In the genomic region with DNA sequence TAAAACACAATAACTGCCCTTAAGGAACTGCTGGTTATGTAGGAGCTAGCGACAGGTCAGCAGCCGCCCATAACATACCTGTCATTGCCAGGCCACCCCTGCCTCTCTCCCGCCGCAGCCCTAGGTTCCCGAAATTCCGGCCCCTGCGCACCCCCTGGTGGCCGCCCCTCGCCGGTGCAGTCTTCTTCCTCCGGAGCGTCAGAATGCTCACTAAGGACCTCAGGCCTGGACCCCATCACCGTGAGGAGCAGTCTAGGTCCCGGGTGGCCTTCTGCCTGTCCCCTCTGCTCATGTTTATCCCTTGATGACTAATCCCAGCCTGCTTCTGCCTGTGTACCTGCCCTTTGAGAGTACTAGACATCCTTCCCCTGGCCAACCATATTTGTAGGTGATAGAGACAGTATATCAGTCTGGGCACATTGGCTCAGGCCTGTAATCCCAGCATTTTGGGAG, we compare ENCODE assay signal across 8 cellular contexts.
DNase-seq lines count a peak whose midpoint lies in the region; ATAC-seq and TF ChIP-seq lines count a peak whose summit lies in the region.

No MANE protein-coding gene starts in this region.

- H2AFZ ChIP-seq in osteoblast (ENCODE audit: low read length), result peak overlapping the region; percentile 89

- H3K9me3 Mint-ChIP-seq in Calu3 (ENCODE audit: low read depth, unreplicated experiment), result no peaks in the 10 kb centered on the region
- no peaks in the 10 kb centered on the region for H3K9me3 Mint-ChIP-seq in activated T-cell treated with anti-CD3 and anti-CD28 coated beads, Interleukin-2, amount 50 U/mL, for 24 hours

- H3K36me3 ChIP-seq in osteoblast (ENCODE audit: insufficient read depth, low read length) (no peaks in the 10 kb centered on the region), testis (ENCODE audit: low read depth, missing control alignments) (no peaks in the 10 kb centered on the region)

- no peaks in the 10 kb centered on the region for H3K36me3 Mint-ChIP-seq in Calu3 (ENCODE audit: insufficient read depth, unreplicated experiment)
- H3K36me3 Mint-ChIP-seq in activated T-cell treated with anti-CD3 and anti-CD28 coated beads, Interleukin-2, amount 50 U/mL, for 24 hours (ENCODE audit: low read depth), result no peaks in the 10 kb centered on the region

- peak; percentile 94 for TF ChIP-seq CTCF in Calu3 (IDR thresholded peaks at IDR 0.05; ENCODE audit: unreplicated experiment)
- TF ChIP-seq CTCF in fibroblast of villous mesenchyme (IDR thresholded peaks at IDR 0.05; ENCODE audit: insufficient read depth, low read depth, low read length), result peak; percentile 76
- TF ChIP-seq CTCF in osteoblast (IDR thresholded peaks at IDR 0.05; ENCODE audit: extremely low read depth, low read depth, low read length), result peak; percentile 96
- peak; percentile 85 to 97 (median 93) for TF ChIP-seq CTCF in testis (IDR thresholded peaks at IDR 0.05)

- H3K27ac ChIP-seq in osteoblast (ENCODE audit: low read depth, low read length) (no peak overlapping the region), testis (no peak overlapping the region)

- DNase-seq in Calu3, result peak; percentile 93
- peak; percentile 76 for DNase-seq in OCI-M1 (lab: John Stamatoyannopoulos, UW)
- peak; percentile 90 for DNase-seq in activated T-cell treated with anti-CD3 and anti-CD28 coated beads, Interleukin-2, amount 50 U/mL, for 24 hours
- DNase-seq in fibroblast of villous mesenchyme (ENCODE audit: low read depth), result peak; percentile 38
- peak; percentile 86 for DNase-seq in osteoblast (ENCODE audit: insufficient read length, low spot score, missing footprints)
- peak; percentile 88 for DNase-seq in testis

- no TSS peak for BruUV-seq in Calu3 (replicated peaks; lab: Mats Ljungman, UMichigan)

- intact Hi-C loops in Calu3 (cut with micrococcal nuclease; ENCODE audit: unreplicated experiment), result loop anchor here (2.0 to 5.0 kb wide), 3 partner anchors 279 to 351 kb away; partner anchors contain the start of gene AFTPH
- intact Hi-C loops in testis (cut with DNase I; ENCODE audit: low total_unique reads), result no loop called here

- H3K27ac Mint-ChIP-seq in Calu3 (ENCODE audit: unreplicated experiment), result no peak overlapping the region
- H3K27ac Mint-ChIP-seq in activated T-cell treated with anti-CD3 and anti-CD28 coated beads, Interleukin-2, amount 50 U/mL, for 24 hours, result no peak overlapping the region

- peak overlapping the region; percentile 74 for H3K4me2 ChIP-seq in osteoblast (ENCODE audit: insufficient read depth, low read length)

- H3K79me2 ChIP-seq in osteoblast (ENCODE audit: insufficient read depth, low read length), result no peaks in the 10 kb centered on the region

- H3K4me1 ChIP-seq in osteoblast (ENCODE audit: insufficient read depth, low read length) (peaks cover 9% of the 10 kb centered on the region), testis (peaks cover 5% of the 10 kb centered on the region)

- WGBS in testis, 2 donors, result 0 to 1% methylated on average over 10 to 14 of the region's 14 CpGs

- H3K9me3 ChIP-seq in osteoblast (ENCODE audit: low read depth, low read length) (no peaks in the 10 kb centered on the region), testis (no peaks in the 10 kb centered on the region)

- H3K4me1 Mint-ChIP-seq in Calu3 (ENCODE audit: low read depth, unreplicated experiment), result peaks cover 11% of the 10 kb centered on the region
- peaks cover 6% of the 10 kb centered on the region for H3K4me1 Mint-ChIP-seq in activated T-cell treated with anti-CD3 and anti-CD28 coated beads, Interleukin-2, amount 50 U/mL, for 24 hours (ENCODE audit: low read depth)

- H4K20me1 ChIP-seq in osteoblast (ENCODE audit: insufficient read depth, low read length), result no peaks in the 10 kb centered on the region

- no peak overlapping the region for H3K4me3 Mint-ChIP-seq in Calu3 (ENCODE audit: low read depth, unreplicated experiment)
- H3K4me3 Mint-ChIP-seq in activated T-cell treated with anti-CD3 and anti-CD28 coated beads, Interleukin-2, amount 50 U/mL, for 24 hours, result peak overlapping the region; percentile 48

- ATAC-seq in GM19468 (IDR thresholded peaks at IDR 0.05; ENCODE audit: extremely low read depth, unreplicated experiment) (peak; percentile 30), HG03571 (IDR thresholded peaks at IDR 0.05; ENCODE audit: unreplicated experiment) (peak; percentile 67)

- no peak for TF ChIP-seq POLR2A in testis (IDR thresholded peaks at IDR 0.05)

- no peaks in the 10 kb centered on the region for H3K27me3 ChIP-seq in osteoblast (ENCODE audit: insufficient read depth, low read length)
- no peaks in the 10 kb centered on the region for H3K27me3 ChIP-seq in testis

- CTCF ChIA-PET in Calu3 (lab: Charles Lee), result interaction anchor here (0.5 to 1.5 kb wide), 8 partner anchors 15 to 568 kb away, joined by 3 to 6 read pairs (median 4); partner anchors contain the start of gene SERTAD2

- H3K27me3 Mint-ChIP-seq in Calu3 (ENCODE audit: unreplicated experiment), result no peaks in the 10 kb centered on the region
- no peaks in the 10 kb centered on the region for H3K27me3 Mint-ChIP-seq in activated T-cell treated with anti-CD3 and anti-CD28 coated beads, Interleukin-2, amount 50 U/mL, for 24 hours

- H3K4me3 ChIP-seq in fibroblast of villous mesenchyme (ENCODE audit: low read depth, low read length), result no peak overlapping the region
- H3K4me3 ChIP-seq in osteoblast (ENCODE audit: insufficient read depth, low read length), result peak overlapping the region; percentile 56
- H3K4me3 ChIP-seq in testis, result peak overlapping the region in 1 of 2 donors; percentile 34

Comparison
In these comparisons a context has a peak if more than half of its experiments do, and no peak if none do; other contexts are left out.
1. DNase-seq: peak in every context shown above with its lines; median percentile 93 in Calu3; 90 in activated T-cell treated with anti-CD3 and anti-CD28 coated beads, Interleukin-2, amount 50 U/mL, for 24 hours; 88 in testis; 86 in osteoblast; 76 in OCI-M1; 38 in fibroblast of villous mesenchyme.